ENCODE assay signal across 16 cellular contexts in the genomic region with DNA sequence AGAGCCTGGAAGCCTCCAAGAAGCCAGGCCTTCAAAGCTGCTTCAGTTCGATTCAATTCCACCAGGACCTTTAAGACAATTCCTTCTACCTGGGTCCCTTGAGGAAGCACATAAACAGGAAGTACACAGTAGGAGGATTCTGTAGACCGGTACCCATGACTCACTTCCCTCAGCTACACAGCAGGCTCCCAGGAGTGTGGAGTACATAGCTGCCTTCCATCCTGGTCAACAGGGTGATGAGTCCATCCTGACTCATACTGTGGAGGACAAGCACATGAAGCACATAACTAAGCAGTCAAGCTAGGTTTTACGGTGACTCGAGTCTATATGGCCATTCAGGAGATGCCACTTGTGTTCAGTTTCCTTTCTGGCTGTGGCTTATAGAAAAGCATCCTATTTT.
DNase-seq lines count a peak whose midpoint lies in the region; ATAC-seq and TF ChIP-seq lines count a peak whose summit lies in the region.
"Had no signal": no experiment of that assay in that cellular context is flagged by ENCODE, and none has a peak within 500 bp of the region (broad histone marks: within the 10 kb centered on the region; RNA-seq: fewer than 3 reads in every experiment).

No MANE protein-coding gene starts in this region.

- no peaks in the 10 kb centered on the region for H3K9me3 Mint-ChIP-seq in progenitor cell of endocrine pancreas (ENCODE audit: low read depth)
- H3K9me3 Mint-ChIP-seq: activated naive CD4-positive, alpha-beta T cell treated with anti-CD3 and anti-CD28 coated beads, Interleukin-2, amount 50 U/mL, for 72 hours; immature natural killer cell had no signal

- H3K4me3 ChIP-seq in epithelial cell of esophagus (ENCODE audit: low read length) (no peak overlapping the region), body of pancreas (no peak overlapping the region)
- H3K4me3 ChIP-seq: colonic mucosa, gastrocnemius medialis, GM12878 had no signal

- no peak overlapping the region for H3K4me3 Mint-ChIP-seq in progenitor cell of endocrine pancreas (ENCODE audit: low read depth)
- H3K4me3 Mint-ChIP-seq: immature natural killer cell had no signal

- TF ChIP-seq CTCF in epithelial cell of esophagus (IDR thresholded peaks at IDR 0.05; ENCODE audit: insufficient read depth, low read depth, low read length, missing control alignments) (no peak), progenitor cell of endocrine pancreas (IDR thresholded peaks at IDR 0.05; ENCODE audit: unreplicated experiment) (no peak), body of pancreas (IDR thresholded peaks at IDR 0.05) (no peak)

- H3K9me3 ChIP-seq in body of pancreas = no peaks in the 10 kb centered on the region
- H3K9me3 ChIP-seq: colonic mucosa, gastrocnemius medialis had no signal

- no peak overlapping the region for H3K27ac Mint-ChIP-seq in progenitor cell of endocrine pancreas
- H3K27ac Mint-ChIP-seq: activated naive CD4-positive, alpha-beta T cell treated with anti-CD3 and anti-CD28 coated beads, Interleukin-2, amount 50 U/mL, for 72 hours; immature natural killer cell had no signal

- intact Hi-C loops in body of pancreas (cut with DNase I) = no loop called here

- WGBS in body of pancreas, 2 donors = 44 to 54% methylated on average over 4 of the region's 4 CpGs

- peaks cover 60% of the 10 kb centered on the region for H3K27me3 Mint-ChIP-seq in progenitor cell of endocrine pancreas

- TF ChIP-seq POLR2A in body of pancreas (IDR thresholded peaks at IDR 0.05) = no peak

- H3K27me3 ChIP-seq in body of pancreas = no peaks in the 10 kb centered on the region
- H3K27me3 ChIP-seq: colonic mucosa, gastrocnemius medialis had no signal

- DNase-seq in DMS53 (lab: John Stamatoyannopoulos, UW) (peak; percentile 41), DMS53 treated with DMSO at 0.1 percent for 48 hours (lab: John Stamatoyannopoulos, UW; ENCODE audit: unreplicated experiment) (no peak), RKO (ENCODE audit: low spot score) (peak; percentile 95), epithelial cell of esophagus (ENCODE audit: low read depth) (peak; percentile 22), progenitor cell of endocrine pancreas (ENCODE audit: low spot score, unreplicated experiment) (no peak), body of pancreas (no peak), NCI-H345 treated with DMSO at 0.1 percent for 48 hours (lab: John Stamatoyannopoulos, UW; ENCODE audit: unreplicated experiment) (no peak)
- DNase-seq: colonic mucosa, gastrocnemius medialis, immature natural killer cell, midbrain, NCI-H226 had no signal

- H3K27ac ChIP-seq in body of pancreas = no peak overlapping the region
- H3K27ac ChIP-seq: 22Rv1, colonic mucosa, gastrocnemius medialis had no signal

- no peaks in the 10 kb centered on the region for H3K36me3 Mint-ChIP-seq in progenitor cell of endocrine pancreas (ENCODE audit: insufficient read depth)
- H3K36me3 Mint-ChIP-seq: activated naive CD4-positive, alpha-beta T cell treated with anti-CD3 and anti-CD28 coated beads, Interleukin-2, amount 50 U/mL, for 72 hours; immature natural killer cell had no signal

- no peaks in the 10 kb centered on the region for H3K4me1 Mint-ChIP-seq in progenitor cell of endocrine pancreas (ENCODE audit: low read depth)
- H3K4me1 Mint-ChIP-seq: immature natural killer cell had no signal

- ATAC-seq in body of pancreas (no peak), GM18520 (IDR thresholded peaks at IDR 0.05; ENCODE audit: unreplicated experiment) (no peak)
- ATAC-seq: gastrocnemius medialis, GM12878 had no signal

- H3K36me3 ChIP-seq in body of pancreas (replicated peaks in 1 of 2; ENCODE audit: insufficient read depth in 1 of 2, low read depth in 2 of 2) = no peaks in the 10 kb centered on the region
- H3K36me3 ChIP-seq: colonic mucosa, gastrocnemius medialis had no signal

- H3K4me1 ChIP-seq in body of pancreas = no peaks in the 10 kb centered on the region
- H3K4me1 ChIP-seq: colonic mucosa, gastrocnemius medialis had no signal

Comparison
In these comparisons a context has a peak if more than half of its experiments do, and no peak if none do; other contexts are left out.
1. DNase-seq: peak in DMS53 (single experiment), RKO (single experiment) and epithelial cell of esophagus (single experiment); none in DMS53 treated with DMSO at 0.1 percent for 48 hours (single experiment), progenitor cell of endocrine pancreas (single experiment), body of pancreas (0 of 4) and NCI-H345 treated with DMSO at 0.1 percent for 48 hours (single experiment).